ENCODE assay signal across 11 cellular contexts in genomic region chr18:23690505-23691068, GRCh38. TPM values are rescaled to one million over a fixed set of nuclear protein-coding genes. Genes with fewer than 3 reads are reported as not detected.
A peak's percentile ranks its signal among the peaks of the same experiment; 100 is the strongest.
DNase-seq lines count a peak whose midpoint lies in the region; ATAC-seq, FAIRE-seq and TF ChIP-seq lines count a peak whose summit lies in the region.
"Had no signal": no experiment of that assay in that cellular context is flagged by ENCODE, and none has a peak within 500 bp of the region (broad histone marks: within the 10 kb centered on the region; RNA-seq: fewer than 3 reads in every experiment).

No MANE protein-coding gene starts in this region.

- POLR2A ChIA-PET in WTC11 (lab: Charles Lee) = interaction anchor here (0.7 kb wide), 1 partner anchor 689 kb away, joined by 3 read pairs; no protein-coding TSS in a partner anchor

- peaks cover 61% of the 10 kb centered on the region for H3K27me3 Mint-ChIP-seq in activated CD4-positive, alpha-beta T cell treated with anti-CD3 and anti-CD28 coated beads, Interleukin-2, amount 10 ng/mL, durations not matched to agents 24 days and 14 days
- peaks cover 54% of the 10 kb centered on the region for H3K27me3 Mint-ChIP-seq in WTC11 (ENCODE audit: low read depth)

- CTCF ChIA-PET in WTC11 (lab: Charles Lee) = interaction anchor here (0.9 to 1.6 kb wide), 2 partner anchors 12 to 69 kb away, joined by 3 read pairs; no protein-coding TSS in a partner anchor

- DNase-seq in activated CD4-positive, alpha-beta T cell treated with anti-CD3 and anti-CD28 coated beads, Interleukin-2, amount 10 ng/mL, durations not matched to agents 24 days and 14 days = no peak
- DNase-seq in activated CD4-positive, alpha-beta T cell treated with anti-CD3 and anti-CD28 coated beads, Interleukin-2, amount 50 U/mL, for 4 hours = no peak
- DNase-seq in WTC11 (ENCODE audit: low spot score) (peak; percentile 36), suprapubic skin (ENCODE audit: low spot score in 2 of 2) (no peak), activated gamma-delta T cell (lab: John Stamatoyannopoulos, UW) (no peak), iPS-NIHi7 (ENCODE audit: extremely low spot score) (no peak), HTR-8/SVneo (ENCODE audit: insufficient read length, low spot score) (no peak)
- DNase-seq: activated CD4-positive, alpha-beta T cell treated with anti-CD3 and anti-CD28 coated beads, Interleukin-2, amount 50 U/mL, for 1 hour; NCI-H446 treated with DMSO at 0.1 percent for 48 hours; stimulated activated naive CD4-positive, alpha-beta T cell treated with Interleukin-2 at 50 U/mL for 16 hours had no signal

- peaks cover 27% of the 10 kb centered on the region for H3K4me1 ChIP-seq in suprapubic skin

- TF ChIP-seq POLR2A in suprapubic skin (IDR thresholded peaks at IDR 0.05) = no peak

- no peaks in the 10 kb centered on the region for H3K9me3 ChIP-seq in iPS-18c (ENCODE audit: control insufficient read depth, insufficient read depth, low read length)
- H3K9me3 ChIP-seq in suprapubic skin = no peaks in the 10 kb centered on the region

- peak; percentile 33 for ATAC-seq in WTC11

- TF ChIP-seq EP300 in suprapubic skin (IDR thresholded peaks at IDR 0.05) = no peak

- peak overlapping the region; percentile 49 for H3K4me3 Mint-ChIP-seq in activated CD4-positive, alpha-beta T cell treated with anti-CD3 and anti-CD28 coated beads, Interleukin-2, amount 10 ng/mL, durations not matched to agents 24 days and 14 days
- H3K4me3 Mint-ChIP-seq in WTC11 = peak overlapping the region; percentile 70

- intact Hi-C loops in activated CD4-positive, alpha-beta T cell treated with anti-CD3 and anti-CD28 coated beads, Interleukin-2, amount 10 ng/mL, durations not matched to agents 24 days and 14 days (cut with micrococcal nuclease) = no loop called here

- no peaks in the 10 kb centered on the region for H3K36me3 Mint-ChIP-seq in activated CD4-positive, alpha-beta T cell treated with anti-CD3 and anti-CD28 coated beads, Interleukin-2, amount 10 ng/mL, durations not matched to agents 24 days and 14 days (ENCODE audit: low read depth)
- H3K36me3 Mint-ChIP-seq in WTC11 = no peaks in the 10 kb centered on the region

- H3K36me3 ChIP-seq in suprapubic skin = no peaks in the 10 kb centered on the region

- peaks cover 6% of the 10 kb centered on the region for H3K27me3 ChIP-seq in suprapubic skin

- no peak for FAIRE-seq in HTR-8/SVneo (lab: Jason Lieb, UNC)

- WGBS in suprapubic skin = 36% methylated on average over 21 of the region's 21 CpGs

- no peaks in the 10 kb centered on the region for H3K9me3 Mint-ChIP-seq in activated CD4-positive, alpha-beta T cell treated with anti-CD3 and anti-CD28 coated beads, Interleukin-2, amount 10 ng/mL, durations not matched to agents 24 days and 14 days
- H3K9me3 Mint-ChIP-seq in WTC11 = no peaks in the 10 kb centered on the region

- H3K4me1 Mint-ChIP-seq in activated CD4-positive, alpha-beta T cell treated with anti-CD3 and anti-CD28 coated beads, Interleukin-2, amount 10 ng/mL, durations not matched to agents 24 days and 14 days = peaks cover 7% of the 10 kb centered on the region
- H3K4me1 Mint-ChIP-seq in WTC11 = peaks cover 8% of the 10 kb centered on the region

- peak overlapping the region; percentile 62 for H3K4me3 ChIP-seq in iPS-18c (ENCODE audit: insufficient read depth, low read depth, low read length)
- peak overlapping the region; percentile 85 for H3K4me3 ChIP-seq in suprapubic skin

- no peak for TF ChIP-seq CTCF in WTC11 (IDR thresholded peaks at IDR 0.05)
- TF ChIP-seq CTCF in suprapubic skin (IDR thresholded peaks at IDR 0.05) = no peak

- no peak overlapping the region for H3K27ac Mint-ChIP-seq in activated CD4-positive, alpha-beta T cell treated with anti-CD3 and anti-CD28 coated beads, Interleukin-2, amount 10 ng/mL, durations not matched to agents 24 days and 14 days
- H3K27ac Mint-ChIP-seq in WTC11 = no peak overlapping the region

- no peak overlapping the region for H3K27ac ChIP-seq in suprapubic skin

TF ChIP-seq in WTC11, 78 proteins besides CTCF, POLR2A, EP300 and RAD21:
- TF ChIP-seq TEAD1 (CRISPR knock-in tag; IDR thresholded peaks at IDR 0.05) (no peak), HMGA2 (CRISPR knock-in tag; IDR thresholded peaks at IDR 0.05) (0 out of 2 replicates have a peak, but pooled peaks have one; percentile 6)

RNA-seq across cellular contexts. Expression of gene LAMA3, which starts 1.3 kb away (rescaled TPM):
- total RNA-seq in activated CD4-positive, alpha-beta T cell treated with anti-CD3 and anti-CD28 coated beads, Interleukin-2, amount 10 ng/mL, durations not matched to agents 24 days and 14 days = not detected in 2 replicates
- total RNA-seq in WTC11 (2021) (0.50 to 0.89 TPM (median 0.83 TPM) in 3 replicates), suprapubic skin (100 to 1,000 TPM; 233 to 370 (median 253) TPM)

RNA-seq across cellular contexts. Expression of gene ANKRD29, which starts 27.9 kb away (rescaled TPM):
- total RNA-seq in activated CD4-positive, alpha-beta T cell treated with anti-CD3 and anti-CD28 coated beads, Interleukin-2, amount 10 ng/mL, durations not matched to agents 24 days and 14 days = not detected in 2 replicates
- total RNA-seq in WTC11 (2021) = 3.3 to 4.9 TPM (median 3.7 TPM) in 3 replicates
- 1 to 10 TPM; 1.5 to 9.9 (median 6.2) TPM for total RNA-seq in suprapubic skin

Comparison
In these comparisons a context has a peak if more than half of its experiments do, and no peak if none do; other contexts are left out.
1. RNA of gene LAMA3, which starts 1.3 kb away (total RNA-seq): 233 to 370 TPM in suprapubic skin; 0.50 to 0.89 TPM in WTC11 and not detected in activated CD4-positive, alpha-beta T cell treated with anti-CD3 and anti-CD28 coated beads, Interleukin-2, amount 10 ng/mL, durations not matched to agents 24 days and 14 days; every median in the first group is over 100 times any median in the second.